Comparison of ENCODE assay signal across 18 cellular contexts in the genomic region with DNA sequence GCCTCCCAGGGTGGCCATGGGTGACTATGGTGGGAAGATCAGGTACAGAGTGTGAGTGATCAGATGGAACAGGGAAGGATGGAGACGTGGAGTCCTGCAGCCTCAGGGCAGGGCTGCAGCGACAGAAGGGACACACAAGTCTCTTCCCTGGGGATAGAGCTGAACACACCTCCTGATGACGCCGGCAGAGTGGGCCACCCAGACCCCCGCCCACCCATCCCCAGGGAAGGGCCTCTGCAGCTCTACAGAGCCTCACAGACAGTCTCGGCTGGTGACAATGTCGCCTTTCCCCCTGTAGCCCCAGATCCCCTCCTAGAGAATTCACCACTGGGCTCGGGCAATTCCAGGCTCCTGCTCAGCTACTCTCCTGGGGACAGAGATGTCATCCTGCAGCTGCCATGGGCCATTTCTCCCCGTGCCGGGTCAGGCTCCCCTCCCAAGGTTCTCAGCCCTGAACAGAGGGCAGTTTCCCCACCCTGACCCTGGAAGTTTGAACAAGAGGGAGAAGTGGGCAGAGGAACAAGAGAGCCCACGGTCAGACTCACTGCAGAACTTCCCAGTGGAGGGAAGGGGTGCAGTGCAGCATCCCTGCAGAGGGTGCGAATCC.
DNase-seq lines count a peak whose midpoint lies in the region; ATAC-seq and TF ChIP-seq lines count a peak whose summit lies in the region.
"Had no signal": no experiment of that assay in that cellular context is flagged by ENCODE, and none has a peak within 500 bp of the region (broad histone marks: within the 10 kb centered on the region; RNA-seq: fewer than 3 reads in every experiment).

No MANE protein-coding gene starts in this region.

- peaks cover 0 to 25% (median 9%) of the 10 kb centered on the region in 4 donors for H3K36me3 ChIP-seq in sigmoid colon

- no peaks in the 10 kb centered on the region for H3K9me3 Mint-ChIP-seq in activated CD4-positive, alpha-beta T cell treated with anti-CD3 and anti-CD28 coated beads, Interleukin-2, amount 10 ng/mL, durations not matched to agents 7 days and 5 days
- no peaks in the 10 kb centered on the region for H3K9me3 Mint-ChIP-seq in activated CD4-positive, alpha-beta T cell treated with anti-CD3 and anti-CD28 coated beads for 36 hours (ENCODE audit: low read depth)
- H3K9me3 Mint-ChIP-seq in IgD-negative memory B cell: no peaks in the 10 kb centered on the region
- H3K9me3 Mint-ChIP-seq in central memory CD8-positive, alpha-beta T cell: no peaks in the 10 kb centered on the region

- no peaks in the 10 kb centered on the region for H3K9me3 ChIP-seq in sigmoid colon
- H3K9me3 ChIP-seq: adrenal gland, HAP-1, lower lobe of right lung, tibial artery had no signal

- no peak overlapping the region for H3K4me3 ChIP-seq in sigmoid colon
- H3K4me3 ChIP-seq: adrenal gland, HAP-1, lower lobe of right lung, tibial artery had no signal

- POLR2A ChIA-PET in activated CD4-positive, alpha-beta T cell treated with anti-CD3 and anti-CD28 coated beads, Interleukin-2, amount 10 ng/mL, durations not matched to agents 7 days and 5 days (lab: Charles Lee): no interaction called here
- POLR2A ChIA-PET in activated CD4-positive, alpha-beta T cell treated with anti-CD3 and anti-CD28 coated beads for 36 hours (lab: Charles Lee): no interaction called here

- H3K36me3 Mint-ChIP-seq in activated CD4-positive, alpha-beta T cell treated with anti-CD3 and anti-CD28 coated beads, Interleukin-2, amount 10 ng/mL, durations not matched to agents 7 days and 5 days (ENCODE audit: low read depth): peaks cover 14% of the 10 kb centered on the region
- peaks cover 12% of the 10 kb centered on the region for H3K36me3 Mint-ChIP-seq in activated CD4-positive, alpha-beta T cell treated with anti-CD3 and anti-CD28 coated beads for 36 hours (ENCODE audit: low read depth)
- H3K36me3 Mint-ChIP-seq in IgD-negative memory B cell: no peaks in the 10 kb centered on the region
- peaks cover 22% of the 10 kb centered on the region for H3K36me3 Mint-ChIP-seq in central memory CD8-positive, alpha-beta T cell (ENCODE audit: insufficient read depth)

- intact Hi-C loops in activated CD4-positive, alpha-beta T cell treated with anti-CD3 and anti-CD28 coated beads for 36 hours (cut with DNase I, micrococcal nuclease): loop anchor here in 1 of 2 experiments (2.0 to 5.0 kb wide), 2 partner anchors 261 to 323 kb away; no protein-coding TSS in a partner anchor
- intact Hi-C loops in sigmoid colon (cut with DNase I): no loop called here

- peak overlapping the region; percentile 60 for H3K27ac Mint-ChIP-seq in activated CD4-positive, alpha-beta T cell treated with anti-CD3 and anti-CD28 coated beads, Interleukin-2, amount 10 ng/mL, durations not matched to agents 7 days and 5 days
- H3K27ac Mint-ChIP-seq in activated CD4-positive, alpha-beta T cell treated with anti-CD3 and anti-CD28 coated beads for 36 hours: no peak overlapping the region
- H3K27ac Mint-ChIP-seq in IgD-negative memory B cell: peak overlapping the region in 2 of 3 donors; percentile 47 to 89
- peak overlapping the region; percentile 85 for H3K27ac Mint-ChIP-seq in central memory CD8-positive, alpha-beta T cell (ENCODE audit: low read depth)

- no peak overlapping the region for H3K4me3 Mint-ChIP-seq in activated CD4-positive, alpha-beta T cell treated with anti-CD3 and anti-CD28 coated beads, Interleukin-2, amount 10 ng/mL, durations not matched to agents 7 days and 5 days
- no peak overlapping the region for H3K4me3 Mint-ChIP-seq in activated CD4-positive, alpha-beta T cell treated with anti-CD3 and anti-CD28 coated beads for 36 hours
- peak overlapping the region in 1 of 4 donors; percentile 70 for H3K4me3 Mint-ChIP-seq in IgD-negative memory B cell
- H3K4me3 Mint-ChIP-seq in central memory CD8-positive, alpha-beta T cell: peak overlapping the region; percentile 64

- no peak for TF ChIP-seq EP300 in sigmoid colon (IDR thresholded peaks at IDR 0.05)

- peaks cover 53% of the 10 kb centered on the region for H3K4me1 Mint-ChIP-seq in activated CD4-positive, alpha-beta T cell treated with anti-CD3 and anti-CD28 coated beads, Interleukin-2, amount 10 ng/mL, durations not matched to agents 7 days and 5 days
- H3K4me1 Mint-ChIP-seq in activated CD4-positive, alpha-beta T cell treated with anti-CD3 and anti-CD28 coated beads for 36 hours: peaks cover 54% of the 10 kb centered on the region
- peaks cover 22 to 35% (median 25%) of the 10 kb centered on the region in 3 donors for H3K4me1 Mint-ChIP-seq in IgD-negative memory B cell
- peaks cover 54% of the 10 kb centered on the region for H3K4me1 Mint-ChIP-seq in central memory CD8-positive, alpha-beta T cell

- ATAC-seq in activated CD4-positive, alpha-beta T cell treated with anti-CD3 and anti-CD28 coated beads for 36 hours: no peak
- no peak for ATAC-seq in central memory CD8-positive, alpha-beta T cell (replicated peaks; ENCODE audit: extremely low read depth, poor library complexity, severe bottlenecking)
- ATAC-seq in GM19351 (IDR thresholded peaks at IDR 0.05; ENCODE audit: unreplicated experiment): no peak
- ATAC-seq: lower lobe of right lung, right cardiac atrium had no signal

- no peaks in the 10 kb centered on the region for H3K27me3 Mint-ChIP-seq in activated CD4-positive, alpha-beta T cell treated with anti-CD3 and anti-CD28 coated beads, Interleukin-2, amount 10 ng/mL, durations not matched to agents 7 days and 5 days
- no peaks in the 10 kb centered on the region for H3K27me3 Mint-ChIP-seq in activated CD4-positive, alpha-beta T cell treated with anti-CD3 and anti-CD28 coated beads for 36 hours
- no peaks in the 10 kb centered on the region for H3K27me3 Mint-ChIP-seq in IgD-negative memory B cell
- no peaks in the 10 kb centered on the region for H3K27me3 Mint-ChIP-seq in central memory CD8-positive, alpha-beta T cell

- TF ChIP-seq POLR2A in sigmoid colon (IDR thresholded peaks at IDR 0.05): no peak

- H3K27me3 ChIP-seq in sigmoid colon: no peaks in the 10 kb centered on the region
- H3K27me3 ChIP-seq: adrenal gland, tibial artery had no signal

- peaks cover 0 to 62% (median 52%) of the 10 kb centered on the region in 4 donors for H3K4me1 ChIP-seq in sigmoid colon
- H3K4me1 ChIP-seq: HAP-1 had no signal

- TF ChIP-seq CTCF in sigmoid colon (IDR thresholded peaks at IDR 0.05): no peak

- peak overlapping the region in 3 of 4 donors; percentile 18 to 97 (median 96) for H3K27ac ChIP-seq in sigmoid colon

- CTCF ChIA-PET in activated CD4-positive, alpha-beta T cell treated with anti-CD3 and anti-CD28 coated beads, Interleukin-2, amount 10 ng/mL, durations not matched to agents 7 days and 5 days (lab: Charles Lee): interaction anchor here (0.6 to 1.1 kb wide), 2 partner anchors 8 to 47 kb away, joined by 3 read pairs; no protein-coding TSS in a partner anchor
- CTCF ChIA-PET in activated CD4-positive, alpha-beta T cell treated with anti-CD3 and anti-CD28 coated beads for 36 hours (lab: Charles Lee): no interaction called here

- DNase-seq in activated CD4-positive, alpha-beta T cell treated with anti-CD3 and anti-CD28 coated beads, Interleukin-2, amount 10 ng/mL, durations not matched to agents 7 days and 5 days: no peak
- DNase-seq in activated CD4-positive, alpha-beta T cell treated with anti-CD3 and anti-CD28 coated beads for 36 hours: no peak
- no peak for DNase-seq in central memory CD8-positive, alpha-beta T cell (ENCODE audit: low spot score in 2 of 2)
- DNase-seq in sigmoid colon: no peak
- DNase-seq in NCI-H187 (lab: John Stamatoyannopoulos, UW): no peak
- no peak for DNase-seq in RKO (ENCODE audit: low spot score)
- DNase-seq: activated CD4-positive, alpha-beta T cell treated with anti-CD3 and anti-CD28 coated beads for 1 hour; adrenal gland; foreskin melanocyte; lower lobe of right lung; NCI-H774; RPMI8226; stimulated activated CD8-positive, alpha-beta memory T cell treated with anti-CD3 and anti-CD28 coated beads, Interleukin-4, amount 100 ng/mL, for 48 hours; tibial artery had no signal

- 86 to 87% methylated on average over 12 of the region's 12 CpGs for WGBS in sigmoid colon, 2 donors
